17 cellular contexts compared by ENCODE assay signal in the genomic region with DNA sequence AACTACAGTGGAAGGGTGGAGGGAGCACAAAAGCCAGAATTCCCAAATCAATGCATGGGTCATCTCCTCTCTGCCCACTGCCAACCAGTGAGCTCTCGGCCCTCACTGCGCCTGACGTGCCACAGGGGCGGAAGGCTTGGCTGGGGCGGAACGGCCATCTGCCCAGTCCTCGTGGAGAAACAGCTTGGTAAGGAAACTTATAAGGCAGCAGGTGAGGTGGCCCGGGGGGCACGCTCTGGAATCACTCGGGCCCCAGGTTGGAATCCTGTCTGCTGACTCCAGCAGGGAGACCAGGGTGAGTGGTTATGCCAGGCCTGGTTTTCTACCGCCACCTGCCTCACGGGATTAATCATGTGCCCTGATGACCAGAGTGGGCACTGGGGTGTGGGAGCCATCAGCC.
"Had no signal": no experiment of that assay in that cellular context is flagged by ENCODE, and none has a peak within 500 bp of the region (broad histone marks: within the 10 kb centered on the region; RNA-seq: fewer than 3 reads in every experiment).

No MANE protein-coding gene starts in this region.

- H3K36me3 Mint-ChIP-seq: activated naive CD4-positive, alpha-beta T cell treated with anti-CD3 and anti-CD28 coated beads, Interleukin-2, amount 50 U/mL, for 24 hours; stimulated activated effector memory CD8-positive, alpha-beta T cell treated with anti-CD3 and anti-CD28 coated beads, Interleukin-12 subunit alpha, Interleukin-12 subunit beta, amount 100 ng/mL, for 72 hours had no signal

- H3K36me3 ChIP-seq: breast epithelium had no signal

- H3K27me3 Mint-ChIP-seq: activated naive CD4-positive, alpha-beta T cell treated with anti-CD3 and anti-CD28 coated beads, Interleukin-2, amount 50 U/mL, for 24 hours; effector memory CD8-positive, alpha-beta T cell had no signal

- H3K27ac ChIP-seq: breast epithelium, epithelial cell of prostate, hepatocyte, psoas muscle had no signal

- H3K27ac Mint-ChIP-seq: activated naive CD4-positive, alpha-beta T cell treated with anti-CD3 and anti-CD28 coated beads, Interleukin-2, amount 50 U/mL, for 24 hours; effector memory CD8-positive, alpha-beta T cell; stimulated activated effector memory CD8-positive, alpha-beta T cell treated with anti-CD3 and anti-CD28 coated beads, Interleukin-12 subunit alpha, Interleukin-12 subunit beta, amount 100 ng/mL, for 72 hours had no signal

- H3K4me1 Mint-ChIP-seq: activated naive CD4-positive, alpha-beta T cell treated with anti-CD3 and anti-CD28 coated beads, Interleukin-2, amount 50 U/mL, for 24 hours had no signal

- H3K9me3 ChIP-seq: breast epithelium, psoas muscle had no signal

- H3K9me3 Mint-ChIP-seq: activated naive CD4-positive, alpha-beta T cell treated with anti-CD3 and anti-CD28 coated beads, Interleukin-2, amount 50 U/mL, for 24 hours; effector memory CD8-positive, alpha-beta T cell; neural crest cell; stimulated activated effector memory CD8-positive, alpha-beta T cell treated with anti-CD3 and anti-CD28 coated beads, Interleukin-12 subunit alpha, Interleukin-12 subunit beta, amount 100 ng/mL, for 72 hours had no signal

- DNase-seq: activated CD4-positive, CD25-positive, alpha-beta regulatory T cell treated with anti-CD3 and anti-CD28 coated beads, Interleukin-2, amount 50 U/mL, for 72 hours; activated gamma-delta T cell; dermis blood vessel endothelial cell; effector memory CD8-positive, alpha-beta T cell; foreskin fibroblast; mammary epithelial cell; stimulated activated CD4-positive, alpha-beta T cell treated with anti-CD3 and anti-CD28 coated beads, Interleukin-4, amount 100 ng/mL, for 24 hours; T1000 had no signal

- H3K27me3 ChIP-seq: breast epithelium, hepatocyte had no signal

- H3K4me3 ChIP-seq: breast epithelium, hepatocyte, psoas muscle, smooth muscle cell had no signal

- H3K4me1 ChIP-seq: psoas muscle had no signal

- H3K4me3 Mint-ChIP-seq: activated naive CD4-positive, alpha-beta T cell treated with anti-CD3 and anti-CD28 coated beads, Interleukin-2, amount 50 U/mL, for 24 hours; effector memory CD8-positive, alpha-beta T cell; stimulated activated effector memory CD8-positive, alpha-beta T cell treated with anti-CD3 and anti-CD28 coated beads, Interleukin-12 subunit alpha, Interleukin-12 subunit beta, amount 100 ng/mL, for 72 hours had no signal

- ATAC-seq: effector memory CD8-positive, alpha-beta T cell; psoas muscle; sciatic nerve; stimulated activated effector memory CD8-positive, alpha-beta T cell treated with anti-CD3 and anti-CD28 coated beads, Interleukin-12 subunit alpha, Interleukin-12 subunit beta, amount 100 ng/mL, for 72 hours had no signal
